In the genomic region with DNA sequence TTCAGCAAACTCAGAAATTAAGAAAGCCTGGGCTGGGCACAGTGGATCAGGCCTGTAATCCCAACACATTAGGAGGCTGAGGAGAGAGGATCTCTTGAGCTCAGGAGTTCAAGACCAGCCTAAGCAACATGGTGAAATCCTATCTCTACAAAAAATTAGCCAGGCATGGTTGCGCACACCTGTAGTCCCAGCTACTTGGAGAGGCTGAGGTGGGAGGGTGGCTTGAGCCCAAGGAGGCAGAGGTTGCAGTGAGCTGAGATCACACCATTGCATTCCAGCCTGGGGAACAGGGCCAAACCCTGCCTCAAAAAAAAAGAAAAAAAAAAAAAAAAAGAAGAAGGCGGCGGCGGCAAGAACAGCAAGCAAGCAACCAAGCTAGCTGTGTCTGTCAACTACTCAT, we compare ENCODE assay signal across 17 cellular contexts.
"Had no signal": no experiment of that assay in that cellular context is flagged by ENCODE, and none has a peak within 500 bp of the region (broad histone marks: within the 10 kb centered on the region; RNA-seq: fewer than 3 reads in every experiment).

No MANE protein-coding gene starts in this region.

- H3K4me3 ChIP-seq: heart right ventricle, psoas muscle, right lobe of liver, tibial artery had no signal

- H3K36me3 ChIP-seq: neutrophil, right lobe of liver had no signal

- H3K4me1 Mint-ChIP-seq: stimulated activated memory B cell treated with anti-CD40 and anti-IgM and Interleukin-4, amounts not matched to agents 10 μg/mL and 1 μg/mL and 100 μg/mL, for 72 hours had no signal

- ATAC-seq: heart right ventricle; left colon; naive thymus-derived CD4-positive, alpha-beta T cell; right lobe of liver; stimulated activated memory B cell treated with anti-CD40 and anti-IgM and Interleukin-4, amounts not matched to agents 10 μg/mL and 1 μg/mL and 100 μg/mL, for 72 hours had no signal

- H3K27ac ChIP-seq: heart right ventricle, neutrophil, psoas muscle, right lobe of liver had no signal

- H3K36me3 Mint-ChIP-seq: stimulated activated memory B cell treated with anti-CD40 and anti-IgM and Interleukin-4, amounts not matched to agents 10 μg/mL and 1 μg/mL and 100 μg/mL, for 72 hours had no signal

- DNase-seq: foreskin melanocyte; heart right ventricle; immature natural killer cell; kidney; left colon; naive thymus-derived CD4-positive, alpha-beta T cell; psoas muscle; retina; right lobe of liver; stimulated activated CD4-positive, alpha-beta T cell treated with anti-CD3 and anti-CD28 coated beads, Interleukin-4, amount 100 ng/mL, for 1 hour; stimulated activated CD8-positive, alpha-beta memory T cell treated with anti-CD3 and anti-CD28 coated beads, Interleukin-4, amount 100 ng/mL, for 48 hours had no signal

- H3K27me3 ChIP-seq: heart right ventricle, neutrophil, right lobe of liver, tibial artery had no signal

- H3K4me1 ChIP-seq: heart right ventricle, right lobe of liver had no signal

- H3K9me3 ChIP-seq: heart right ventricle, neutrophil, psoas muscle, right lobe of liver, tibial artery had no signal

- H3K27me3 Mint-ChIP-seq: dendritic cell treated with granulocyte-macrophage colony-stimulating factor and Interleukin-4, amounts not matched to agents 40 ng/mL and 50 ng/mL, for 4 days; naive thymus-derived CD4-positive, alpha-beta T cell; stimulated activated memory B cell treated with anti-CD40 and anti-IgM and Interleukin-4, amounts not matched to agents 10 μg/mL and 1 μg/mL and 100 μg/mL, for 72 hours; stimulated activated naive CD8-positive, alpha-beta T cell treated with anti-CD3 and anti-CD28 coated beads, Interleukin-15, Interleukin-2, amounts not matched to agents 100 ng/mL and 50 ng/mL, for 24 hours had no signal

- H3K27ac Mint-ChIP-seq: dendritic cell treated with granulocyte-macrophage colony-stimulating factor and Interleukin-4, amounts not matched to agents 40 ng/mL and 50 ng/mL, for 4 days; immature natural killer cell; naive thymus-derived CD4-positive, alpha-beta T cell; stimulated activated memory B cell treated with anti-CD40 and anti-IgM and Interleukin-4, amounts not matched to agents 10 μg/mL and 1 μg/mL and 100 μg/mL, for 72 hours; stimulated activated naive CD8-positive, alpha-beta T cell treated with anti-CD3 and anti-CD28 coated beads, Interleukin-15, Interleukin-2, amounts not matched to agents 100 ng/mL and 50 ng/mL, for 24 hours had no signal

- FAIRE-seq: colon, kidney had no signal

- H3K4me3 Mint-ChIP-seq: dendritic cell treated with granulocyte-macrophage colony-stimulating factor and Interleukin-4, amounts not matched to agents 40 ng/mL and 50 ng/mL, for 4 days; immature natural killer cell; naive thymus-derived CD4-positive, alpha-beta T cell; stimulated activated memory B cell treated with anti-CD40 and anti-IgM and Interleukin-4, amounts not matched to agents 10 μg/mL and 1 μg/mL and 100 μg/mL, for 72 hours; stimulated activated naive CD8-positive, alpha-beta T cell treated with anti-CD3 and anti-CD28 coated beads, Interleukin-15, Interleukin-2, amounts not matched to agents 100 ng/mL and 50 ng/mL, for 24 hours had no signal

- H3K9me3 Mint-ChIP-seq: dendritic cell treated with granulocyte-macrophage colony-stimulating factor and Interleukin-4, amounts not matched to agents 40 ng/mL and 50 ng/mL, for 4 days; immature natural killer cell; naive thymus-derived CD4-positive, alpha-beta T cell; stimulated activated memory B cell treated with anti-CD40 and anti-IgM and Interleukin-4, amounts not matched to agents 10 μg/mL and 1 μg/mL and 100 μg/mL, for 72 hours; stimulated activated naive CD8-positive, alpha-beta T cell treated with anti-CD3 and anti-CD28 coated beads, Interleukin-15, Interleukin-2, amounts not matched to agents 100 ng/mL and 50 ng/mL, for 24 hours had no signal
